18 cellular contexts compared by ENCODE assay signal in the genomic region with DNA sequence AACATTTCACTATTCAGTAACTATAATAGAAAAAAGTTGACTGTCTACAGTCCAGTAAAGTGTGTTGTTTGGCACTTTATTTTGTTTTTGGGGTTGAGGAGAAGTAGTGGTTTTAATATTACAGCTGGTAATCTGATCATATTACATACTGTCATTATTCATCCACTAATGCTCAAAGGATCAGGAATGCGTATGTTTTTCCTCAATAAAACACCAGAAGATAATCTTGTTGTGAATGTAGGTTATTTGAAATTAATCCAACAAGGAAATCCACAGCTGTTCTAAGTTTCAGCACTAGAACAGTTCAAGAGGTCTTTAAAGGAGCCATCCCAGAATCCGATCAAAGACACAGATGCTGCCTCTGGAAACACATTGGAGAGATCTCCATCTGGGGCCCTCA.
DNase-seq lines count a peak whose midpoint lies in the region; ATAC-seq and TF ChIP-seq lines count a peak whose summit lies in the region.
"Had no signal": no experiment of that assay in that cellular context is flagged by ENCODE, and none has a peak within 500 bp of the region (broad histone marks: within the 10 kb centered on the region; RNA-seq: fewer than 3 reads in every experiment).

No MANE protein-coding gene starts in this region.

- no peak overlapping the region for H3K27ac ChIP-seq in WERI-Rb-1
- H3K27ac ChIP-seq: A549 had no signal

- no peaks in the 10 kb centered on the region for H3K36me3 ChIP-seq in WERI-Rb-1

- no peak for TF ChIP-seq CTCF in WERI-Rb-1 (IDR thresholded peaks at IDR 0.05; ENCODE audit: low read depth, low read length)

- peak; percentile 43 for DNase-seq in D341Med (ENCODE audit: low spot score)
- peak; percentile 86 to 95 for DNase-seq in NCI-H446 (lab: John Stamatoyannopoulos, UW)
- DNase-seq in WERI-Rb-1, result peak; percentile 7
- peak; percentile 3 for DNase-seq in iris pigment epithelial cell (ENCODE audit: low read depth)
- DNase-seq in activated naive CD4-positive, alpha-beta T cell treated with Interleukin-2 at 50 U/mL for 16 hours, result no peak
- no peak for DNase-seq in anterior cingulate cortex (lab: John Stamatoyannopoulos, UW)
- no peak for DNase-seq in DMS153 (lab: John Stamatoyannopoulos, UW)
- DNase-seq: AML-193; CD4-positive, CD25-positive, alpha-beta regulatory T cell; GF-D8; Karpas-422; NCI-H146; NCI-H2081 treated with DMSO at 0.1 percent for 48 hours; NCI-H226; NCI-H748 treated with DMSO at 0.1 percent for 48 hours; SHP77 treated with DMSO at 0.1 percent for 48 hours had no signal

- H3K9me3 ChIP-seq in WERI-Rb-1 (ENCODE audit: severe bottlenecking), result no peaks in the 10 kb centered on the region
- H3K9me3 ChIP-seq: A549 had no signal

- H3K4me3 ChIP-seq in WERI-Rb-1 (ENCODE audit: low read depth, low read length), result no peak overlapping the region
- H3K4me3 ChIP-seq: A549 had no signal

- no peaks in the 10 kb centered on the region for H3K27me3 ChIP-seq in WERI-Rb-1 (ENCODE audit: insufficient read depth, low read depth, severe bottlenecking)

- no peak for ATAC-seq in HG03354 (IDR thresholded peaks at IDR 0.05; ENCODE audit: poor library complexity, severe bottlenecking, unreplicated experiment)
- ATAC-seq: A549 had no signal

Comparison
In these comparisons a context has a peak if more than half of its experiments do, and no peak if none do; other contexts are left out.
1. DNase-seq: peak in D341Med (single experiment), NCI-H446 (2 of 2), WERI-Rb-1 (single experiment) and iris pigment epithelial cell (single experiment); none in activated naive CD4-positive, alpha-beta T cell treated with Interleukin-2 at 50 U/mL for 16 hours (single experiment), anterior cingulate cortex (0 of 58) and DMS153 (single experiment).